In the genomic region with DNA sequence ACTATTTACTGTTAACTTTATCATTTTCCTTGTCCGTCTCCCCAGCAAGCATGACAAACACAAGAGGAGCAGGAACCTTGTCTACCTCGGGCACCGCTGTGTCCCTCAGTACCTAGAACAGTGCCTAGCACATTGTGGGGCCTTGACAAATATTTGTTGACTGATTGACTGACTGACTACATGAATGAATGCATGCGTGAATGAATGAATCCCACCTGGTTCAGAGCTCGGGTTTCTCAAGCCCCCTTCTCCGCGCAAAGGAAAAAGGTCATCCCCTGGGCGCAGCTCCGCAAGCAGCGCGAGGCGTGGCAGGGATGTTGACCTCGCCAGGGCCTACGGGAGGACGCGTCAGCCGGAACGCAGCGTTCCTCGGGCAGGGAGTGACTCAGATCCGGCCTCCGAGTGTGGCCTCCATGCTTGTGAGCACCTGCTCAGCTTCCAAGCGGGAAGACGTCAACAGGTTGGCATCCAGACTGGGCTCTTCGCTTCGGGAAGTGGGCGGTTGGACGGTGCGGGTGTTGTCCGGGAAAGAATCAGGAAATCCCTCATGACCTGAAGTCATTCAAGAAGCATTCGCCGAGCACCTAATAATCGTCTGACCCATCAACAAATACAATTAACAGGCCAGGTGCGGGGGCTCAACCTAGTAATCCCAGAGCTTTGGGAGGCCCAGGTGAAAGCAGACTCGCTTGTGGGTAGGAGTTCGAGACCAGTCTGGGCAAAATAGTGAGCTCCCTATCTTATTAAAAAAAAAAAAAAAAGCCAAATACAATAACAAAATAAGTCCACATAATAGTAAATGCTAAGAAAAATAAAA, we compare ENCODE assay signal across 8 cellular contexts. TPM values are rescaled to one million over a fixed set of nuclear protein-coding genes. Genes with fewer than 3 reads are reported as not detected.
DNase-seq lines count a peak whose midpoint lies in the region; ATAC-seq and TF ChIP-seq lines count a peak whose summit lies in the region.

No MANE protein-coding gene starts in this region.

- peaks cover 7% of the 10 kb centered on the region; the same call in 1 of the 2 replicates for H4K20me1 ChIP-seq in IMR-90 (ENCODE audit: insufficient read depth, low read length)

- H3K4me1 ChIP-seq in Caco-2 (peaks cover 5% of the 10 kb centered on the region; the same call in 1 of the 2 replicates), IMR-90 (ENCODE audit: control insufficient read depth, insufficient read depth, low read length) (peaks cover 10% of the 10 kb centered on the region)

- peak overlapping the region; percentile 100 for H3K27ac Mint-ChIP-seq in Caco-2 (ENCODE audit: unreplicated experiment)

- TF ChIP-seq RAD21 in IMR-90 (IDR thresholded peaks at IDR 0.05; ENCODE audit: low read length): no peak

- TF ChIP-seq CTCF in Caco-2 (IDR thresholded peaks at IDR 0.05; ENCODE audit: insufficient read depth in 1 of 2, low read depth in 1 of 2, low read length in 1 of 2, severe bottlenecking in 1 of 2, unreplicated experiment in 1 of 2): no peak
- no peak for TF ChIP-seq CTCF in IMR-90 (conservative IDR thresholded peaks at IDR 0.05; ENCODE audit: low read depth, low read length)
- no peak for TF ChIP-seq CTCF in astrocyte of the cerebellum (IDR thresholded peaks at IDR 0.05; ENCODE audit: low read depth, low read length, missing control alignments)

- TF ChIP-seq POLR2A in IMR-90 (IDR thresholded peaks at IDR 0.05; ENCODE audit: low read depth, low read length): no peak

- H3K36me3 ChIP-seq in Caco-2 (ENCODE audit: control insufficient read depth, insufficient read depth, low read length): no peaks in the 10 kb centered on the region
- no peaks in the 10 kb centered on the region for H3K36me3 ChIP-seq in IMR-90 (ENCODE audit: control insufficient read depth, insufficient read depth, low read length)

- H3K9me3 ChIP-seq in Caco-2 (no peaks in the 10 kb centered on the region), IMR-90 (ENCODE audit: control insufficient read depth, insufficient read depth, low read length) (no peaks in the 10 kb centered on the region)

- H2BK5ac ChIP-seq in IMR-90 (ENCODE audit: low read depth, low read length, poor library complexity, severe bottlenecking): peak overlapping the region; percentile 15

- peak overlapping the region; percentile 39; the same call in 1 of the 2 replicates for H3K4ac ChIP-seq in IMR-90 (ENCODE audit: low read depth, low read length)

- H3K9me3 Mint-ChIP-seq in Caco-2 (ENCODE audit: unreplicated experiment): no peaks in the 10 kb centered on the region

- 0 out of 2 replicates have a peak overlapping the region, but pooled peaks have one; percentile 48 for H3K23ac ChIP-seq in IMR-90 (ENCODE audit: low read depth, low read length)

- H4K5ac ChIP-seq in IMR-90 (ENCODE audit: low read depth, low read length): no peak overlapping the region

- peaks cover 0 to 3% of the 10 kb centered on the region in 2 experiments; a peak in 1 of 4 replicates for H3K79me1 ChIP-seq in IMR-90 (ENCODE audit: low read depth in 1 of 2, low read length in 2 of 2)

- H2BK120ac ChIP-seq in IMR-90 (ENCODE audit: low read depth, low read length): peak overlapping the region; percentile 60; the same call in 1 of the 2 replicates

- H3K27me3 ChIP-seq in Caco-2 (replicated peaks; ENCODE audit: control insufficient read depth, insufficient read depth, low read length) (no peaks in the 10 kb centered on the region), IMR-90 (ENCODE audit: control insufficient read depth, insufficient read depth, low read length) (no peaks in the 10 kb centered on the region)

- H3K4me2 ChIP-seq in IMR-90 (ENCODE audit: low read depth, low read length): peak overlapping the region; percentile 48

- peak overlapping the region; percentile 86 for H3K4me3 ChIP-seq in Caco-2 (ENCODE audit: low read depth, low read length)
- H3K4me3 ChIP-seq in IMR-90 (ENCODE audit: insufficient read depth, low read depth, low read length): peak overlapping the region; percentile 63; the same call in 1 of the 2 replicates
- peak overlapping the region; percentile 64 for H3K4me3 ChIP-seq in astrocyte of the cerebellum (ENCODE audit: low read depth, low read length)

- peaks cover 12% of the 10 kb centered on the region for H3K9me1 ChIP-seq in IMR-90 (ENCODE audit: insufficient read depth, low read length)

- dilution Hi-C loops in IMR-90 (cut with HindIII; ENCODE audit: low sequenced_read_pairs, unreplicated experiment): no loop called here

- peak overlapping the region; percentile 21; the same call in 1 of the 2 replicates for H3K9ac ChIP-seq in IMR-90 (ENCODE audit: low read depth, low read length)

- CTCF ChIA-PET in Caco-2 (lab: Charles Lee): interaction anchor here (0.6 to 1.4 kb wide), 2 partner anchors 11 to 14 kb away, joined by 3 to 12 read pairs; a partner anchor contains a TSS
- CTCF ChIA-PET in IMR-90 (lab: Yijun Ruan, JAX): interaction anchor here (1.9 kb wide), 1 partner anchor 12 kb away, joined by 4 read pairs; no protein-coding TSS in a partner anchor

- peak; percentile 82 to 91 for DNase-seq in Caco-2
- DNase-seq in IMR-90: peak; percentile 91
- peak; percentile 51 for DNase-seq in astrocyte of the cerebellum (ENCODE audit: low read depth)
- peak; percentile 52 for DNase-seq in iPS-NIHi11 (ENCODE audit: low spot score)
- DNase-seq in stimulated activated CD4-positive, alpha-beta T cell treated with anti-CD3 and anti-CD28 coated beads, Interleukin-1b, Interleukin-23, amount 100 ng/mL, for 48 hours: peak; percentile 51
- no peak for DNase-seq in DMS79 treated with DMSO at 0.1 percent for 48 hours (lab: John Stamatoyannopoulos, UW)
- no peak for DNase-seq in NCI-H2227 treated with DMSO at 0.1 percent for 48 hours (lab: John Stamatoyannopoulos, UW)

- H2AFZ ChIP-seq in IMR-90 (replicated peaks; ENCODE audit: low read length, poor library complexity): peak overlapping the region; percentile 59

- intact Hi-C loops in Caco-2 (cut with micrococcal nuclease; ENCODE audit: unreplicated experiment) (loop anchor here (1.0 kb wide), 1 partner anchor 11 kb away; no protein-coding TSS in a partner anchor), IMR-90 (cut with micrococcal nuclease) (no loop called here)

- H3K36me3 Mint-ChIP-seq in Caco-2 (ENCODE audit: insufficient read depth, unreplicated experiment): peaks cover 26% of the 10 kb centered on the region

- peak overlapping the region; percentile 23 for H2AK9ac ChIP-seq in IMR-90 (replicated peaks; ENCODE audit: low read depth, low read length, poor library complexity)

- WGBS in IMR-90 (ENCODE audit: extremely low coverage in 2 of 2, insufficient read length in 1 of 2), 2 experiments: 22% methylated on average over 9 of the region's 36 CpGs; no CpG with 5 or more reads in 1 of the 2 experiments

- H3K4me1 Mint-ChIP-seq in Caco-2 (ENCODE audit: low read depth, unreplicated experiment): peaks cover 27% of the 10 kb centered on the region

- H2AK5ac ChIP-seq in IMR-90 (ENCODE audit: low read depth, low read length): peak overlapping the region; percentile 41; the same call in 1 of the 2 replicates

- H3K56ac ChIP-seq in IMR-90 (ENCODE audit: extremely low read depth, insufficient read depth, low read length): no peak overlapping the region

- H4K8ac ChIP-seq in IMR-90 (ENCODE audit: low read depth in 2 of 2, low read length in 2 of 2): peak overlapping the region in 1 of 2 experiments; percentile 71; a peak in 3 of 4 replicates

- peak overlapping the region; percentile 16; the same call in 1 of the 2 replicates for H2BK20ac ChIP-seq in IMR-90 (ENCODE audit: low read depth, low read length)

- POLR2A ChIA-PET in Caco-2 (lab: Charles Lee) (interaction anchor here (0.6 to 1.3 kb wide), 5 partner anchors 9 to 14 kb away, joined by 3 to 5 read pairs (median 4); a partner anchor contains a TSS), IMR-90 (lab: Charles Lee; ENCODE audit: unreplicated experiment) (interaction anchor here (0.9 kb wide), 1 partner anchor 9 kb away, joined by 3 read pairs; no protein-coding TSS in a partner anchor)

- peak overlapping the region; percentile 11; the same call in 1 of the 2 replicates for H3K14ac ChIP-seq in IMR-90 (replicated peaks; ENCODE audit: low read depth, low read length)

- ATAC-seq in GM21576 (IDR thresholded peaks at IDR 0.05; ENCODE audit: unreplicated experiment): peak; percentile 37
- peak; percentile 7; the same call in 1 of the 2 replicates for ATAC-seq in IMR-90 (ENCODE audit: low read depth)

- peak overlapping the region; percentile 83; the same call in 2 of the 3 replicates for H2BK15ac ChIP-seq in IMR-90 (ENCODE audit: low read depth, low read length)

- H3K27me3 Mint-ChIP-seq in Caco-2 (ENCODE audit: insufficient read depth, unreplicated experiment): peaks cover 5% of the 10 kb centered on the region

- TSS peak; percentile 72 for BruUV-seq in Caco-2 (replicated peaks; lab: Mats Ljungman, UMichigan)
- BruUV-seq in IMR-90 (replicated peaks; lab: Mats Ljungman, UMichigan): no TSS peak

- in situ Hi-C loops in IMR-90 (cut with MboI; ENCODE audit: low sequenced_read_pairs) (no loop called here), astrocyte of the cerebellum (cut with HindIII; ENCODE audit: low sequenced_read_pairs) (no loop called here)

- peak overlapping the region; percentile 34; the same call in 1 of the 2 replicates for H4K91ac ChIP-seq in IMR-90 (ENCODE audit: insufficient read depth, low read depth, low read length)

- H3K18ac ChIP-seq in IMR-90 (ENCODE audit: low read depth, low read length): peak overlapping the region; percentile 18; the same call in 1 of the 2 replicates

- H3K4me3 Mint-ChIP-seq in Caco-2 (ENCODE audit: unreplicated experiment): peak overlapping the region; percentile 92

- H3K27ac ChIP-seq in IMR-90 (ENCODE audit: insufficient read depth, low read length): peak overlapping the region; percentile 33

TF ChIP-seq in IMR-90, 13 proteins besides CTCF, POLR2A, EP300 and RAD21:
- TF ChIP-seq MAZ (IDR thresholded peaks at IDR 0.05; ENCODE audit: borderline replicate concordance, low read depth, low read length) (no peak; the same call in 1 of the 2 replicates), FOS (IDR thresholded peaks at IDR 0.05; ENCODE audit: low read depth, low read length) (peak; percentile 35; the same call in 1 of the 2 replicates), RCOR1 (IDR thresholded peaks at IDR 0.05; ENCODE audit: insufficient replicate concordance, low read length) (peak; percentile 68)

RNA-seq across cellular contexts. Expression of a gene that starts 13.9 kb away (rescaled TPM):
- total RNA-seq in Caco-2 (2022) (782 and 880 TPM in 2 replicates), IMR-90 (2012; rRNA removed) (2,742 and 4,320 TPM in 2 replicates)
- polyA plus RNA-seq in IMR-90 (2012; rRNA removed): 2,042 and 2,259 TPM in 2 replicates
- polyA plus RNA-seq in IMR-90 (2012; cell fraction: cytosol; rRNA removed): 1,014 and 1,274 TPM in 2 replicates
- polyA plus RNA-seq in IMR-90 (2012; cell fraction: nucleus; rRNA removed; ENCODE audit: low replicate concordance): 915 and 1,106 TPM in 2 replicates

Comparison
In these comparisons a context has a peak if more than half of its experiments do, and no peak if none do; other contexts are left out.
1. DNase-seq: peak in Caco-2 (2 of 2), IMR-90 (single experiment), astrocyte of the cerebellum (single experiment), iPS-NIHi11 (single experiment) and stimulated activated CD4-positive, alpha-beta T cell treated with anti-CD3 and anti-CD28 coated beads, Interleukin-1b, Interleukin-23, amount 100 ng/mL, for 48 hours (single experiment); none in DMS79 treated with DMSO at 0.1 percent for 48 hours (single experiment) and NCI-H2227 treated with DMSO at 0.1 percent for 48 hours (single experiment).
2. Peak in every context shown above with its lines, with median percentiles within 50 percentile points of each other: H3K4me3 ChIP-seq.